24 cellular contexts compared by ENCODE assay signal in genomic region chr7:74725840-74726239, GRCh38. TPM values are rescaled to one million over a fixed set of nuclear protein-coding genes. Genes with fewer than 3 reads are reported as not detected.
"Had no signal": no experiment of that assay in that cellular context is flagged by ENCODE, and none has a peak within 500 bp of the region (broad histone marks: within the 10 kb centered on the region; RNA-seq: fewer than 3 reads in every experiment).

No MANE protein-coding gene starts in this region.

- H3K36me3 Mint-ChIP-seq: activated naive CD8-positive, alpha-beta T cell had no signal

- H3K27me3 Mint-ChIP-seq: activated CD4-positive, alpha-beta T cell treated with anti-CD3 and anti-CD28 coated beads for 36 hours; activated naive CD8-positive, alpha-beta T cell; type B pancreatic cell had no signal

- DNase-seq: activated CD4-positive, alpha-beta T cell treated with anti-CD3 and anti-CD28 coated beads for 36 hours; activated CD4-positive, alpha-beta T cell treated with anti-CD3 and anti-CD28 coated beads, Interleukin-2, amount 50 U/mL, for 48 hours; activated gamma-delta T cell; activated T-cell treated with anti-CD3 and anti-CD28 coated beads, Interleukin-2, amount 50 U/mL, for 4 hours; amniotic stem cell; foreskin fibroblast; hippocampal formation; islet precursor cell; midbrain; ovary; right lobe of liver; stimulated activated CD4-positive, alpha-beta T cell treated with anti-CD3 and anti-CD28 coated beads, Interleukin-4, amount 100 ng/mL, for 1 hour; stomach; T-helper 2 cell; testis had no signal

- H3K4me3 Mint-ChIP-seq: activated CD4-positive, alpha-beta T cell treated with anti-CD3 and anti-CD28 coated beads for 36 hours; activated naive CD8-positive, alpha-beta T cell; activated T-cell treated with anti-CD3 and anti-CD28 coated beads, Interleukin-2, amount 50 U/mL, for 4 hours; neural crest cell; type B pancreatic cell had no signal

- H3K36me3 ChIP-seq: ovary had no signal

- ATAC-seq: activated CD4-positive, alpha-beta T cell treated with anti-CD3 and anti-CD28 coated beads for 36 hours; activated T-cell treated with anti-CD3 and anti-CD28 coated beads, Interleukin-2, amount 50 U/mL, for 4 hours; left lobe of liver; right lobe of liver had no signal

- H3K4me3 ChIP-seq: ovary, right lobe of liver, smooth muscle cell, stomach, testis had no signal

- H3K27me3 ChIP-seq: ovary, right lobe of liver, stomach, testis had no signal

- H3K27ac Mint-ChIP-seq: activated CD4-positive, alpha-beta T cell treated with anti-CD3 and anti-CD28 coated beads for 36 hours; activated naive CD8-positive, alpha-beta T cell; type B pancreatic cell had no signal

- H3K4me2 ChIP-seq: smooth muscle cell had no signal

- H3K27ac ChIP-seq: epithelial cell of prostate, ovary, right lobe of liver, stomach, testis had no signal

- H3K4me1 ChIP-seq: right lobe of liver, testis had no signal

- H3K9me3 ChIP-seq: ovary, right lobe of liver, stomach, testis had no signal

- H3K4me1 Mint-ChIP-seq: activated CD4-positive, alpha-beta T cell treated with anti-CD3 and anti-CD28 coated beads for 36 hours; neural crest cell had no signal

- H3K9me3 Mint-ChIP-seq: activated T-cell treated with anti-CD3 and anti-CD28 coated beads, Interleukin-2, amount 50 U/mL, for 4 hours; neural crest cell; type B pancreatic cell had no signal

RNA-seq across cellular contexts. Expression of gene NCF1, which starts 48.0 kb away (rescaled TPM):
- total RNA-seq: dermis microvascular lymphatic vessel endothelial cell, lung microvascular endothelial cell, neural crest cell, pulmonary artery endothelial cell, smooth muscle cell had no signal
